Comparison of ENCODE assay signal across 8 cellular contexts in the genomic region with DNA sequence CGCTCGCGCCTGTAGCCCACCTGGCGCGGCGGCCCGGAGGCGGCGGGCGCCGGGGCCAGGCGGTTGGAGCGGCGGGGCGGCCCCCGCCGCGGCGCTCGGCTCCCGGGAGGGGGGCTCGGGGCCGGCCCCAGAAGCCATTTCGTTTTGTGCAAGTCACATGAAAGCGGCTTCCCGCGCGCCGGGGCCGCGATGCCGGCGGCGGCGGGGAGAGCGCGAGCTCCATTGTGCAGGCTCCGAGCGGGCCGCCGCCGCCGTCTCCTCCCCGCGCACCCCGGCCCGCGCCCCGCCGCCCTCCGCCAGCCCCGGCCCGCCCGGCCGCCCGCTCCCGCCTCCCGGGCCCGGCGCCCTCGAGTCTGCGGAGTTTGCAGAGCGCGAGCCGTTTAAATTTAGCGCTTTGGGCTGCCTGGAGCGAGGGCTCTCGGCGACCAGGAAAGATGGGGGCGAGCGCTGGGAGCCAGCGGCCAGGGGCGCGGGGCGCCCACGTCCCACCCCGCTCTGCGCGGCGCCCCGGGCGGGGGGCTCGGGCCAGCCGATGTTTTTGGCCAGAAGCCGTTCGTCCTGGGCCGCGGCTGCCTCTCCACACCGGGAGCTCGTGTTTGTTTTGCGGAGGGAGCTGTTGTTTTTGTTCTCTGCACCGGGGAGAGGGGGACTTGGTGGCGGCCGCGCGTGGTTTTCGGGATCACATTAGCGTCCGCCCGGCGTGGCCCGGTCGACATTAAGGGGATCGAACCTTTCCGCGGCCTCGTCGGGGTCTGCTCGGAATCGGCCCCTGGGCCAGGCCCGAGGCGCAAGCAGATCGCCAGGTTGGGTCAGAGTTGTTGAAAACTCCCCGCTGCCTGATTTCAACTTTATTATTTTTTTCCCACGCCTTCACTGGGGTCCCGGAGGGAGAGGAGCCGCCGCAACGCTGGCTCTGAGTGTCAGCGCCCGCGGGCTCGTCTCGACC. TPM values are rescaled to one million over a fixed set of nuclear protein-coding genes. Genes with fewer than 3 reads are reported as not detected.
A peak's percentile ranks its signal among the peaks of the same experiment; 100 is the strongest.
DNase-seq lines count a peak whose midpoint lies in the region; ATAC-seq and TF ChIP-seq lines count a peak whose summit lies in the region.

No MANE protein-coding gene starts in this region.

- peaks cover 17% of the 10 kb centered on the region for H3K4me1 Mint-ChIP-seq in CD14-positive monocyte
- H3K4me1 Mint-ChIP-seq in activated CD4-positive, alpha-beta memory T cell treated with anti-CD3 and anti-CD28 coated beads for 36 hours (ENCODE audit: low read depth): peaks cover 10% of the 10 kb centered on the region

- peaks cover 6 to 10% of the 10 kb centered on the region in 2 donors for H3K36me3 Mint-ChIP-seq in CD14-positive monocyte
- H3K36me3 Mint-ChIP-seq in activated CD4-positive, alpha-beta memory T cell treated with anti-CD3 and anti-CD28 coated beads for 36 hours: peaks cover 2% of the 10 kb centered on the region

- CTCF ChIA-PET in activated CD4-positive, alpha-beta memory T cell treated with anti-CD3 and anti-CD28 coated beads for 36 hours (lab: Charles Lee): interaction anchor here (0.5 to 1.4 kb wide), 4 partner anchors 30 to 228 kb away, joined by 3 to 4 read pairs (median 3); no protein-coding TSS in a partner anchor

- TF ChIP-seq CTCF in CD14-positive monocyte (IDR thresholded peaks at IDR 0.05) (no peak), upper lobe of right lung (IDR thresholded peaks at IDR 0.05) (no peak)

- peak overlapping the region; percentile 84 to 95 for H3K4me3 Mint-ChIP-seq in CD14-positive monocyte
- H3K4me3 Mint-ChIP-seq in activated CD4-positive, alpha-beta memory T cell treated with anti-CD3 and anti-CD28 coated beads for 36 hours: peak overlapping the region; percentile 71

- no peak for DNase-seq in CD14-positive monocyte (ENCODE audit: low spot score)
- peak; percentile 42 for DNase-seq in activated CD4-positive, alpha-beta memory T cell treated with anti-CD3 and anti-CD28 coated beads for 36 hours
- DNase-seq in erythroblast (lab: John Stamatoyannopoulos, UW): peak; percentile 67 to 79
- DNase-seq in upper lobe of right lung: peak; percentile 73
- no peak for DNase-seq in ureter (ENCODE audit: low spot score)

- H3K27me3 Mint-ChIP-seq in CD14-positive monocyte (ENCODE audit: low read depth in 3 of 3): peaks cover 35 to 48% (median 37%) of the 10 kb centered on the region in 3 donors
- H3K27me3 Mint-ChIP-seq in activated CD4-positive, alpha-beta memory T cell treated with anti-CD3 and anti-CD28 coated beads for 36 hours: peaks cover 11% of the 10 kb centered on the region

- peak overlapping the region; percentile 41 for H3K4me3 ChIP-seq in mucosa of stomach (ENCODE audit: low read length)
- peak overlapping the region; percentile 68 for H3K4me3 ChIP-seq in upper lobe of right lung

- H3K4me1 ChIP-seq in mucosa of stomach (ENCODE audit: control insufficient read depth, insufficient read depth, low read length): peaks cover 19% of the 10 kb centered on the region
- peaks cover 14% of the 10 kb centered on the region for H3K4me1 ChIP-seq in upper lobe of right lung

- peaks cover 9% of the 10 kb centered on the region for H3K27me3 ChIP-seq in mucosa of stomach (ENCODE audit: control insufficient read depth, insufficient read depth, low read length)
- no peaks in the 10 kb centered on the region for H3K27me3 ChIP-seq in upper lobe of right lung

- peak overlapping the region; percentile 80 for H3K27ac ChIP-seq in upper lobe of right lung

- peak overlapping the region in 2 of 7 donors; percentile 42 to 82 for H3K27ac Mint-ChIP-seq in CD14-positive monocyte
- no peak overlapping the region for H3K27ac Mint-ChIP-seq in activated CD4-positive, alpha-beta memory T cell treated with anti-CD3 and anti-CD28 coated beads for 36 hours

- H3K36me3 ChIP-seq in mucosa of stomach (ENCODE audit: control insufficient read depth, insufficient read depth, low read length) (no peaks in the 10 kb centered on the region), upper lobe of right lung (no peaks in the 10 kb centered on the region)

- no peaks in the 10 kb centered on the region for H3K9me3 ChIP-seq in mucosa of stomach (ENCODE audit: control insufficient read depth, low read length)
- no peaks in the 10 kb centered on the region for H3K9me3 ChIP-seq in upper lobe of right lung

- peak; percentile 37 for ATAC-seq in HG02885 (IDR thresholded peaks at IDR 0.05; ENCODE audit: poor library complexity, unreplicated experiment)
- ATAC-seq in upper lobe of right lung: peak; percentile 4
- no peak for ATAC-seq in HG03280 (IDR thresholded peaks at IDR 0.05; ENCODE audit: unreplicated experiment)

- H3K9ac ChIP-seq in mucosa of stomach (ENCODE audit: low read length): peak overlapping the region; percentile 59

- intact Hi-C loops in CD14-positive monocyte (cut with micrococcal nuclease) (no loop called here), upper lobe of right lung (cut with DNase I) (no loop called here)
- intact Hi-C loops in activated CD4-positive, alpha-beta memory T cell treated with anti-CD3 and anti-CD28 coated beads for 36 hours (cut with micrococcal nuclease): loop anchor here (10.0 kb wide), 1 partner anchor 108 kb away; the partner anchor contains the start of gene CFAP251

- POLR2A ChIA-PET in activated CD4-positive, alpha-beta memory T cell treated with anti-CD3 and anti-CD28 coated beads for 36 hours (lab: Charles Lee): no interaction called here

- H3K9me3 Mint-ChIP-seq in CD14-positive monocyte: peaks cover 12 to 39% (median 24%) of the 10 kb centered on the region in 7 donors
- H3K9me3 Mint-ChIP-seq in activated CD4-positive, alpha-beta memory T cell treated with anti-CD3 and anti-CD28 coated beads for 36 hours: peaks cover 9% of the 10 kb centered on the region

- no peak for TF ChIP-seq POLR2A in erythroblast (IDR thresholded peaks at IDR 0.05; ENCODE audit: low read length)

RNA-seq across cellular contexts. Expression of gene BCL7A, which starts 1.0 kb away (rescaled TPM):
- under 1 TPM; 0.34 to 0.79 TPM for polyA plus RNA-seq in CD14-positive monocyte
- 1 to 10 TPM; 3.6 to 4.0 TPM for total RNA-seq in activated CD4-positive, alpha-beta memory T cell treated with anti-CD3 and anti-CD28 coated beads for 36 hours
- 11.4 TPM for total RNA-seq in upper lobe of right lung
- total RNA-seq in ureter: 14.8 TPM

RNA-seq across cellular contexts. Expression of gene MLXIP, which starts 55.9 kb away (rescaled TPM):
- polyA plus RNA-seq in CD14-positive monocyte: 1 to 10 TPM; 4.5 to 4.6 TPM
- total RNA-seq in activated CD4-positive, alpha-beta memory T cell treated with anti-CD3 and anti-CD28 coated beads for 36 hours: 10 to 100 TPM; 17.5 to 19.6 TPM
- total RNA-seq in upper lobe of right lung (57.4 TPM), ureter (72.2 TPM)

Comparison
In these comparisons a context has a peak if more than half of its experiments do, and no peak if none do; other contexts are left out.
1. DNase-seq: peak in activated CD4-positive, alpha-beta memory T cell treated with anti-CD3 and anti-CD28 coated beads for 36 hours (single experiment), erythroblast (2 of 2) and upper lobe of right lung (single experiment); none in CD14-positive monocyte (single experiment) and ureter (single experiment).